9 cellular contexts compared by ENCODE assay signal in genomic region chr19:50475736-50476223, GRCh38. TPM values are rescaled to one million over a fixed set of nuclear protein-coding genes. Genes with fewer than 3 reads are reported as not detected.
DNase-seq lines count a peak whose midpoint lies in the region; ATAC-seq and TF ChIP-seq lines count a peak whose summit lies in the region.
"Had no signal": no experiment of that assay in that cellular context is flagged by ENCODE, and none has a peak within 500 bp of the region (broad histone marks: within the 10 kb centered on the region; RNA-seq: fewer than 3 reads in every experiment).

No MANE protein-coding gene starts in this region.

- peaks cover 0 to 2% of the 10 kb centered on the region in 2 donors for H3K27me3 Mint-ChIP-seq in CD8-positive, alpha-beta memory T cell

- H3K36me3 ChIP-seq in CD8-positive, alpha-beta memory T cell (ENCODE audit: insufficient read depth, low read length), result peaks cover 7% of the 10 kb centered on the region
- peaks cover 14 to 21% of the 10 kb centered on the region in 2 donors for H3K36me3 ChIP-seq in neuronal stem cell (replicated peaks in 1 of 2; ENCODE audit: control insufficient read depth in 2 of 2, insufficient read depth in 2 of 2, low read length in 2 of 2)

- peak overlapping the region; percentile 90 for H2BK5ac ChIP-seq in neuronal stem cell (ENCODE audit: low read length)

- H3K4ac ChIP-seq in neuronal stem cell (ENCODE audit: low read length), result peak overlapping the region; percentile 53

- no CpG with 5 or more reads among the region's 29 CpGs for WGBS in neuronal stem cell (ENCODE audit: extremely low coverage in 2 of 2, insufficient read length in 2 of 2, insufficient replicate concordance in 1 of 2), 2 donors

- H3K79me1 ChIP-seq in neuronal stem cell (ENCODE audit: low read depth, low read length), result peaks cover 7% of the 10 kb centered on the region

- H3K4me1 ChIP-seq in CD8-positive, alpha-beta memory T cell (ENCODE audit: insufficient read depth, low read length), result peaks cover 26% of the 10 kb centered on the region
- no peaks in the 10 kb centered on the region for H3K4me1 ChIP-seq in neuronal stem cell (ENCODE audit: control insufficient read depth in 2 of 2, insufficient read depth in 1 of 2, low read depth in 1 of 2, low read length in 2 of 2)

- H3K14ac ChIP-seq in neuronal stem cell (ENCODE audit: low read length), result no peak overlapping the region

- ATAC-seq in HG03280 (IDR thresholded peaks at IDR 0.05; ENCODE audit: unreplicated experiment) (peak; percentile 10), GM21576 (IDR thresholded peaks at IDR 0.05; ENCODE audit: unreplicated experiment) (no peak)

- H4K91ac ChIP-seq in neuronal stem cell (ENCODE audit: low read depth, low read length, poor library complexity), result no peak overlapping the region

- peak overlapping the region; percentile 86 to 98 (median 94) for H3K27ac Mint-ChIP-seq in CD8-positive, alpha-beta memory T cell

- H2BK120ac ChIP-seq in neuronal stem cell (ENCODE audit: low read depth, low read length), result peak overlapping the region; percentile 87

- H3K4me1 Mint-ChIP-seq in CD8-positive, alpha-beta memory T cell, result peaks cover 23 to 34% (median 24%) of the 10 kb centered on the region in 3 donors

- H3K18ac ChIP-seq in neuronal stem cell (ENCODE audit: low read length), result peak overlapping the region; percentile 85

- CTCF ChIA-PET in CD8-positive, alpha-beta memory T cell (lab: Charles Lee), result interaction anchor here (1.5 kb wide), 1 partner anchor 118 kb away, joined by 4 read pairs; no protein-coding TSS in a partner anchor
- CTCF ChIA-PET in GM10248 (lab: Yijun Ruan, JAX), result interaction anchor here (1.6 to 2.9 kb wide), 2 partner anchors 9 to 14 kb away, joined by 5 to 23 read pairs; no protein-coding TSS in a partner anchor

- H3K23ac ChIP-seq in neuronal stem cell (ENCODE audit: low read depth, low read length, poor library complexity), result peak overlapping the region; percentile 12

- H2AK5ac ChIP-seq in neuronal stem cell (ENCODE audit: low read depth, low read length), result peak overlapping the region; percentile 98

- no peak overlapping the region for H3K27ac ChIP-seq in CD8-positive, alpha-beta memory T cell (ENCODE audit: low read depth, low read length)
- H3K27ac ChIP-seq in cingulate gyrus (ENCODE audit: low read depth, low read length) (peak overlapping the region; percentile 88), neuronal stem cell (replicated peaks; ENCODE audit: low read length) (no peak overlapping the region)

- no peak overlapping the region for H3K4me3 ChIP-seq in CD8-positive, alpha-beta memory T cell (ENCODE audit: low read length)
- H3K4me3 ChIP-seq in neuronal stem cell (ENCODE audit: low read length in 2 of 2), result no peak overlapping the region

- peak overlapping the region; percentile 93 to 99 (median 98) for H3K4me3 Mint-ChIP-seq in CD8-positive, alpha-beta memory T cell

- no peaks in the 10 kb centered on the region for H3K9me3 Mint-ChIP-seq in CD8-positive, alpha-beta memory T cell

- H3K9me3 ChIP-seq in CD8-positive, alpha-beta memory T cell (ENCODE audit: low read length), result no peaks in the 10 kb centered on the region
- H3K9me3 ChIP-seq in neuronal stem cell (replicated peaks in 1 of 2; ENCODE audit: control insufficient read depth in 2 of 2, insufficient read depth in 1 of 2, low read depth in 1 of 2, low read length in 2 of 2), result peaks cover 6 to 31% of the 10 kb centered on the region in 2 donors

- H2BK15ac ChIP-seq in neuronal stem cell (ENCODE audit: low read length), result no peak overlapping the region

- no peak overlapping the region for H3K9ac ChIP-seq in neuronal stem cell (ENCODE audit: low read depth, low read length, poor library complexity)

- peak overlapping the region; percentile 100 for H2AFZ ChIP-seq in neuronal stem cell (ENCODE audit: low read length)

- H2BK12ac ChIP-seq in neuronal stem cell (ENCODE audit: low read length), result peak overlapping the region; percentile 47

- no peak for TF ChIP-seq CTCF in GM10248 (IDR thresholded peaks at IDR 0.05; ENCODE audit: control extremely low read depth, extremely low read depth, low read depth, missing control alignments)

- H3K27me3 ChIP-seq in CD8-positive, alpha-beta memory T cell (ENCODE audit: insufficient read depth, low read length, poor library complexity, severe bottlenecking), result no peaks in the 10 kb centered on the region
- H3K27me3 ChIP-seq in neuronal stem cell (ENCODE audit: control insufficient read depth in 3 of 3, insufficient read depth in 3 of 3, low read depth in 1 of 3, low read length in 3 of 3), result peaks cover 0 to 15% (median 0%) of the 10 kb centered on the region in 3 experiments

- no peak overlapping the region for H3K4me2 ChIP-seq in neuronal stem cell (ENCODE audit: insufficient read depth, low read length, poor library complexity, severe bottlenecking)

- no peak overlapping the region for H4K8ac ChIP-seq in neuronal stem cell (ENCODE audit: low read depth, low read length)

- POLR2A ChIA-PET in CD8-positive, alpha-beta memory T cell (lab: Charles Lee), result interaction anchor here (0.5 kb wide), 1 partner anchor 92 kb away, joined by 3 read pairs; no protein-coding TSS in a partner anchor
- POLR2A ChIA-PET in GM10248 (lab: Yijun Ruan, JAX), result no interaction called here

- DNase-seq in CD8-positive, alpha-beta memory T cell, result no peak
- DNase-seq in neuronal stem cell (ENCODE audit: low spot score), result no peak
- DNase-seq in GM10248 (ENCODE audit: extremely low spot score), result no peak
- no peak for DNase-seq in stimulated activated CD4-positive, alpha-beta T cell treated with anti-CD3 and anti-CD28 coated beads, Interleukin-12 subunit alpha, Interleukin-12 subunit beta, amount 100 ng/mL, for 4 hours
- no peak for DNase-seq in ecto neural progenitor cell (ENCODE audit: low spot score)

- peaks cover 0 to 33% (median 0%) of the 10 kb centered on the region in 3 donors for H3K36me3 Mint-ChIP-seq in CD8-positive, alpha-beta memory T cell

RNA-seq across cellular contexts. Expression of gene EMC10, which starts 0.5 kb away (rescaled TPM):
- 10 to 100 TPM; 74.7 to 74.8 TPM for total RNA-seq in CD8-positive, alpha-beta memory T cell
- 11.4 TPM for polyA plus RNA-seq in CD8-positive, alpha-beta memory T cell
- 57.0 TPM for polyA plus RNA-seq in neuronal stem cell (2013, experiment 1 of 2)
- 55.4 TPM for polyA plus RNA-seq in neuronal stem cell (2013, experiment 2 of 2)

RNA-seq across cellular contexts. Expression of gene GARIN5A, which starts 0.9 kb away (rescaled TPM):
- under 1 TPM; 0.57 to 0.97 TPM for total RNA-seq in CD8-positive, alpha-beta memory T cell
- 0.33 TPM for polyA plus RNA-seq in CD8-positive, alpha-beta memory T cell
- 9.4 TPM for polyA plus RNA-seq in neuronal stem cell (2013, experiment 1 of 2)
- polyA plus RNA-seq in neuronal stem cell (2013, experiment 2 of 2), result 8.0 TPM

RNA-seq across cellular contexts. Expression of gene JOSD2, which starts 35.2 kb away (rescaled TPM):
- 10 to 100 TPM; 47.4 to 50.9 TPM for total RNA-seq in CD8-positive, alpha-beta memory T cell
- 28.4 TPM for polyA plus RNA-seq in CD8-positive, alpha-beta memory T cell
- polyA plus RNA-seq in neuronal stem cell (2013, experiment 1 of 2), result 2.7 TPM
- polyA plus RNA-seq in neuronal stem cell (2013, experiment 2 of 2), result 2.8 TPM

RNA-seq across cellular contexts. Expression of gene ASPDH, which starts 37.9 kb away (rescaled TPM):
- total RNA-seq in CD8-positive, alpha-beta memory T cell, result not detected
- polyA plus RNA-seq in CD8-positive, alpha-beta memory T cell, result not detected
- not detected for polyA plus RNA-seq in neuronal stem cell (2013, experiment 1 of 2)
- polyA plus RNA-seq in neuronal stem cell (2013, experiment 2 of 2), result not detected
- total RNA-seq: lung microvascular endothelial cell had no signal

RNA-seq across cellular contexts. Expression of gene MYBPC2, which starts 43.1 kb away (rescaled TPM):
- total RNA-seq in CD8-positive, alpha-beta memory T cell, result under 1 TPM; 0.07 to 0.24 TPM
- not detected for polyA plus RNA-seq in CD8-positive, alpha-beta memory T cell
- 1.0 TPM for polyA plus RNA-seq in neuronal stem cell (2013, experiment 1 of 2)
- polyA plus RNA-seq in neuronal stem cell (2013, experiment 2 of 2), result 1.2 TPM
- total RNA-seq: lung microvascular endothelial cell had no signal
